9 cellular contexts compared by ENCODE assay signal in genomic region chr3:57787867-57788623, GRCh38. TPM values are rescaled to one million over a fixed set of nuclear protein-coding genes. Genes with fewer than 3 reads are reported as not detected.
A peak's percentile ranks its signal among the peaks of the same experiment; 100 is the strongest.
DNase-seq lines count a peak whose midpoint lies in the region; ATAC-seq and TF ChIP-seq lines count a peak whose summit lies in the region.
"Had no signal": no experiment of that assay in that cellular context is flagged by ENCODE, and none has a peak within 500 bp of the region (broad histone marks: within the 10 kb centered on the region; RNA-seq: fewer than 3 reads in every experiment).

No MANE protein-coding gene starts in this region.

- H3K4me3 Mint-ChIP-seq in GM23338 (no peak overlapping the region), memory B cell (no peak overlapping the region), Caco-2 (ENCODE audit: unreplicated experiment) (no peak overlapping the region)
- H3K4me3 Mint-ChIP-seq: endodermal cell had no signal

- TF ChIP-seq CTCF in GM23338 (conservative IDR thresholded peaks at IDR 0.05; ENCODE audit: low read depth in 2 of 2) (no peak), KMS-11 (conservative IDR thresholded peaks at IDR 0.05; ENCODE audit: low read depth, low read length) (no peak), Caco-2 (IDR thresholded peaks at IDR 0.05; ENCODE audit: insufficient read depth in 1 of 2, low read depth in 1 of 2, low read length in 1 of 2, severe bottlenecking in 1 of 2, unreplicated experiment in 1 of 2) (no peak)

- no peaks in the 10 kb centered on the region for H3K9me2 ChIP-seq in GM23338 (ENCODE audit: insufficient read depth)

- POLR2A ChIA-PET in Caco-2 (lab: Charles Lee): no interaction called here

- H3K27me3 Mint-ChIP-seq in GM23338 (ENCODE audit: insufficient read depth, low read depth, poor library complexity) (no peaks in the 10 kb centered on the region), memory B cell (no peaks in the 10 kb centered on the region), Caco-2 (ENCODE audit: insufficient read depth, unreplicated experiment) (no peaks in the 10 kb centered on the region)

- H4K20me1 ChIP-seq in GM23338 (replicated peaks; ENCODE audit: insufficient read depth) (peaks cover 25% of the 10 kb centered on the region), KMS-11 (ENCODE audit: insufficient read depth) (no peaks in the 10 kb centered on the region)

- peak overlapping the region; percentile 45; the same call in 1 of the 2 replicates for H3K27ac ChIP-seq in GM23338 (ENCODE audit: low read depth)
- no peak overlapping the region for H3K27ac ChIP-seq in KMS-11

- H3K9me3 ChIP-seq in Caco-2: 0 out of 2 replicates have a peak, but pooled peaks cover 3% of the 10 kb centered on the region

- H3K4me1 ChIP-seq in GM23338 (ENCODE audit: insufficient read depth) (peaks cover 14% of the 10 kb centered on the region), KMS-11 (ENCODE audit: low read depth, poor library complexity, severe bottlenecking) (peaks cover 14% of the 10 kb centered on the region), Caco-2 (peaks cover 16% of the 10 kb centered on the region)

- peak; percentile 90 for ATAC-seq in GM18909 (IDR thresholded peaks at IDR 0.05; ENCODE audit: poor library complexity, unreplicated experiment)
- ATAC-seq in GM23338: peak; percentile 41; the same call in 2 of the 3 replicates
- peak; percentile 99 for ATAC-seq in memory B cell (ENCODE audit: low read depth)

- no peaks in the 10 kb centered on the region for H3K36me3 Mint-ChIP-seq in GM23338 (ENCODE audit: low read depth)
- H3K36me3 Mint-ChIP-seq in memory B cell: peaks cover 2% of the 10 kb centered on the region
- peaks cover 2% of the 10 kb centered on the region for H3K36me3 Mint-ChIP-seq in Caco-2 (ENCODE audit: insufficient read depth, unreplicated experiment)

- H3K4me3 ChIP-seq in GM23338 (no peak overlapping the region), KMS-11 (IDR thresholded peaks at IDR 0.05; ENCODE audit: insufficient read depth, low read depth, low read length) (no peak overlapping the region), Caco-2 (ENCODE audit: low read depth, low read length) (no peak overlapping the region)

- H3K27ac Mint-ChIP-seq in GM23338 (no peak overlapping the region), memory B cell (no peak overlapping the region), Caco-2 (ENCODE audit: unreplicated experiment) (no peak overlapping the region)
- H3K27ac Mint-ChIP-seq: endodermal cell had no signal

- CTCF ChIA-PET in Caco-2 (lab: Charles Lee): no interaction called here

- H3K4me1 Mint-ChIP-seq in GM23338 (no peaks in the 10 kb centered on the region), memory B cell (peaks cover 8% of the 10 kb centered on the region), Caco-2 (ENCODE audit: low read depth, unreplicated experiment) (peaks cover 8% of the 10 kb centered on the region)

- peak overlapping the region; percentile 2; the same call in 1 of the 2 replicates for H3K4me2 ChIP-seq in GM23338
- peak overlapping the region; percentile 22; the same call in 1 of the 2 replicates for H3K4me2 ChIP-seq in KMS-11

- H3K9ac ChIP-seq in KMS-11: no peak overlapping the region

- H3K79me2 ChIP-seq in GM23338 (replicated peaks; ENCODE audit: insufficient read depth) (peaks cover 93% of the 10 kb centered on the region), KMS-11 (ENCODE audit: insufficient read depth, low read depth) (no peaks in the 10 kb centered on the region)

- no peaks in the 10 kb centered on the region for H3F3A ChIP-seq in GM23338 (replicated peaks; ENCODE audit: low read depth)

- no peaks in the 10 kb centered on the region for H3K9me3 Mint-ChIP-seq in GM23338
- no peaks in the 10 kb centered on the region for H3K9me3 Mint-ChIP-seq in memory B cell
- H3K9me3 Mint-ChIP-seq in Caco-2 (ENCODE audit: unreplicated experiment): no peaks in the 10 kb centered on the region
- H3K9me3 Mint-ChIP-seq: endodermal cell had no signal

- DNase-seq in GM23338 (ENCODE audit: low spot score) (no peak), memory B cell (ENCODE audit: low spot score in 2 of 2) (peak in 1 of 2 donors; percentile 21), Caco-2 (no peak), RPMI8226 (no peak)
- DNase-seq in activated naive CD4-positive, alpha-beta T cell (lab: John Stamatoyannopoulos, UW): no peak
- DNase-seq: endodermal cell, substantia nigra had no signal

- H2AFZ ChIP-seq in GM23338 (no peak overlapping the region), KMS-11 (ENCODE audit: low read depth) (no peak overlapping the region)

- no TSS peak for BruUV-seq in Caco-2 (replicated peaks; lab: Mats Ljungman, UMichigan)

- intact Hi-C loops in Caco-2 (cut with micrococcal nuclease; ENCODE audit: unreplicated experiment): no loop called here

- H3K27me3 ChIP-seq in GM23338 (ENCODE audit: insufficient read depth): no peaks in the 10 kb centered on the region
- no peaks in the 10 kb centered on the region for H3K27me3 ChIP-seq in KMS-11 (ENCODE audit: insufficient read depth, low read depth)
- no peaks in the 10 kb centered on the region for H3K27me3 ChIP-seq in Caco-2 (replicated peaks; ENCODE audit: control insufficient read depth, insufficient read depth, low read length)

- H3K36me3 ChIP-seq in GM23338 (ENCODE audit: insufficient read depth) (no peaks in the 10 kb centered on the region), KMS-11 (ENCODE audit: insufficient read depth) (no peaks in the 10 kb centered on the region), Caco-2 (ENCODE audit: control insufficient read depth, insufficient read depth, low read length) (no peaks in the 10 kb centered on the region)

TF ChIP-seq in GM23338, 12 proteins besides CTCF, POLR2A, EP300 and RAD21:
- TF ChIP-seq ZNF114 (CRISPR knock-in tag; IDR thresholded peaks at IDR 0.05) (no peak), STAT1 (IDR thresholded peaks at IDR 0.05; ENCODE audit: unreplicated experiment) (no peak), POLR2AphosphoS5 (IDR thresholded peaks at IDR 0.05; ENCODE audit: low read depth) (no peak), JUNB (IDR thresholded peaks at IDR 0.05; ENCODE audit: unreplicated experiment) (no peak)

RNA-seq across cellular contexts. Expression of gene SLMAP, which starts 31.9 kb away (rescaled TPM):
- total RNA-seq in GM23338 (2014; rRNA removed; shearing (Covaris generic)): 61.2 and 73.0 TPM in 2 replicates
- polyA plus RNA-seq in GM23338 (2016; fragmentation: Nextera tagmentation; extraction: Ambion mirVana): 27.3 and 32.1 TPM in 2 replicates
- total RNA-seq in Caco-2 (2022): 126 and 136 TPM in 2 replicates

Comparison
In these comparisons a context has a peak if more than half of its experiments do, and no peak if none do; other contexts are left out.
1. ATAC-seq: peak in every context shown above with its lines; median percentile 99 in memory B cell; 90 in GM18909; 41 in GM23338.